Comparison of ENCODE assay signal across 8 cellular contexts in the genomic region with DNA sequence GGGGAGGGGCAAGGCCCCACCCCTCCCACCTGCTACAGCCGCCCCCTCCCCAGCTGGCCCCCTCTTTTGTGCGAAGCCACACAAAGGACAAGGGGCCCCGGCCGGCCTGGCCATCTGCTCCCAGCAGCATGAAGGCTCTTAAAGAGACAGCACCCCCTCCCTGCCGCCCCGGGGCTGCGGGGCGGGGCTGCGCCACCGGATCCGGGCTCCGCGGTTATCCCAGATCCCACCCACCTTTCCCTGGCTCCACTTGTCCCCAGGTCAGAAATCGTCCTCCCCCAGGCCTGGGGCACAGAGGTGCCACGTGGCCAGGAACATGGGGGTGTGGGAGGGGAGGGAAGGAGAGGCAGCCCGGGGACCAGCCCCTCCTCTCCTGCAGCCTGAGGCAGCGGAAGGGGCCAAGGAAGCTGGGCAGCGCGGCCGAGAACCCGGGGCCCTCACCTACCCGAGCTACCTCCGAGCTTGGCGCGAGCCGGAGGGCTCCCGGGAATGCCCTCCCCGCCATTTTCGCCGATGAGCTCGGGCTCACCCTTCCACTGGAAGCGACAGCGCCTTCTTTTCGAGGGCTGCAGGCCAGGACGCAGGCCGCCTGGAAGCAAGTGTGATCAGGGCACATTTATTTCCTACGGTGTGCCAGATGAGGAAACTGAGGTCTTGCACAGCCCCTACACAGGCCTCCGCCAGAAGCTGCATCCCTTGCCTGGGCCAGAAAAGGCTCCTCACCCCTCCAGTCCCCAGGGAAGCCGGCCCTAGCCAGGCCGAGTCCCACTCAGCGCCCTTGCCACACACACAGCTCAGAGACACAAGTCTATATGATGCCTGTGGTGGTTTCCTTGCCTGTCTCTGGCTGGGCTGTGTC. TPM values are rescaled to one million over a fixed set of nuclear protein-coding genes. Genes with fewer than 3 reads are reported as not detected.
DNase-seq lines count a peak whose midpoint lies in the region; ATAC-seq and TF ChIP-seq lines count a peak whose summit lies in the region.

No MANE protein-coding gene starts in this region.

- H3K36me3 ChIP-seq in iPS-15b (ENCODE audit: control insufficient read depth, insufficient read depth, low read length) = peaks cover 9% of the 10 kb centered on the region

- peaks cover 8% of the 10 kb centered on the region for H3K4me1 ChIP-seq in iPS-15b (ENCODE audit: control insufficient read depth, insufficient read depth, low read length)

- H3K9me3 Mint-ChIP-seq in stimulated activated memory B cell treated with anti-CD40 and anti-IgM and Interleukin-4, amounts not matched to agents 10 μg/mL and 1 μg/mL and 100 μg/mL, for 72 hours = no peaks in the 10 kb centered on the region
- H3K9me3 Mint-ChIP-seq in activated naive CD8-positive, alpha-beta T cell treated with anti-CD3 and anti-CD28 coated beads for 36 hours = no peaks in the 10 kb centered on the region

- no peaks in the 10 kb centered on the region for H3K9me3 ChIP-seq in iPS-15b (ENCODE audit: control insufficient read depth, insufficient read depth, low read length)

- H3K4me1 Mint-ChIP-seq in stimulated activated memory B cell treated with anti-CD40 and anti-IgM and Interleukin-4, amounts not matched to agents 10 μg/mL and 1 μg/mL and 100 μg/mL, for 72 hours = peaks cover 25% of the 10 kb centered on the region
- H3K4me1 Mint-ChIP-seq in activated naive CD8-positive, alpha-beta T cell treated with anti-CD3 and anti-CD28 coated beads for 36 hours = peaks cover 13% of the 10 kb centered on the region

- H3K4me3 Mint-ChIP-seq in stimulated activated memory B cell treated with anti-CD40 and anti-IgM and Interleukin-4, amounts not matched to agents 10 μg/mL and 1 μg/mL and 100 μg/mL, for 72 hours = peak overlapping the region; percentile 51
- no peak overlapping the region for H3K4me3 Mint-ChIP-seq in activated naive CD8-positive, alpha-beta T cell treated with anti-CD3 and anti-CD28 coated beads for 36 hours

- H3K4me3 ChIP-seq in WI38 (ENCODE audit: low read depth, low read length) (peak overlapping the region; percentile 39), iPS-15b (ENCODE audit: low read depth, low read length) (peak overlapping the region; percentile 87)

- H3K27ac Mint-ChIP-seq in stimulated activated memory B cell treated with anti-CD40 and anti-IgM and Interleukin-4, amounts not matched to agents 10 μg/mL and 1 μg/mL and 100 μg/mL, for 72 hours = no peak overlapping the region
- H3K27ac Mint-ChIP-seq in activated naive CD8-positive, alpha-beta T cell treated with anti-CD3 and anti-CD28 coated beads for 36 hours = no peak overlapping the region

- no peak for ATAC-seq in stimulated activated memory B cell treated with anti-CD40 and anti-IgM and Interleukin-4, amounts not matched to agents 10 μg/mL and 1 μg/mL and 100 μg/mL, for 72 hours
- no peak for ATAC-seq in HG02759 (IDR thresholded peaks at IDR 0.05; ENCODE audit: unreplicated experiment)

- in situ Hi-C loops in GM13976 (cut with MboI; ENCODE audit: low sequenced_read_pairs, unreplicated experiment) = no loop called here

- H3K9ac ChIP-seq in iPS-15b (ENCODE audit: low read depth, low read length) = peak overlapping the region; percentile 99

- peaks cover 5% of the 10 kb centered on the region for H3K27me3 ChIP-seq in iPS-15b (ENCODE audit: control insufficient read depth, insufficient read depth, low read length)

- H3K36me3 Mint-ChIP-seq in stimulated activated memory B cell treated with anti-CD40 and anti-IgM and Interleukin-4, amounts not matched to agents 10 μg/mL and 1 μg/mL and 100 μg/mL, for 72 hours = no peaks in the 10 kb centered on the region
- no peaks in the 10 kb centered on the region for H3K36me3 Mint-ChIP-seq in activated naive CD8-positive, alpha-beta T cell treated with anti-CD3 and anti-CD28 coated beads for 36 hours

- H3K27me3 Mint-ChIP-seq in stimulated activated memory B cell treated with anti-CD40 and anti-IgM and Interleukin-4, amounts not matched to agents 10 μg/mL and 1 μg/mL and 100 μg/mL, for 72 hours = peaks cover 9% of the 10 kb centered on the region
- H3K27me3 Mint-ChIP-seq in activated naive CD8-positive, alpha-beta T cell treated with anti-CD3 and anti-CD28 coated beads for 36 hours = peaks cover 3% of the 10 kb centered on the region

- DNase-seq in GM13976 (ENCODE audit: low spot score) (peak; percentile 37), NCI-H748 treated with DMSO at 0.1 percent for 48 hours (lab: John Stamatoyannopoulos, UW) (no peak), NK-92 (lab: John Stamatoyannopoulos, UW; ENCODE audit: unreplicated experiment) (no peak)
- DNase-seq in activated naive CD8-positive, alpha-beta T cell treated with anti-CD3 and anti-CD28 coated beads for 36 hours = no peak

- TF ChIP-seq CTCF in GM13976 (IDR thresholded peaks at IDR 0.05; ENCODE audit: borderline replicate concordance, control extremely low read depth, extremely low read depth, insufficient read depth, missing control alignments) (no peak), WI38 (IDR thresholded peaks at IDR 0.05; ENCODE audit: low read depth, low read length) (no peak)

RNA-seq across cellular contexts. Expression of a gene that starts 2.5 kb away (rescaled TPM):
- total RNA-seq in activated naive CD8-positive, alpha-beta T cell treated with anti-CD3 and anti-CD28 coated beads for 36 hours = under 1 TPM; 0.58 to 0.82 TPM

RNA-seq across cellular contexts. Expression of a gene that starts 19.3 kb away (rescaled TPM):
- 10 to 100 TPM; 18.3 to 21.6 TPM for total RNA-seq in activated naive CD8-positive, alpha-beta T cell treated with anti-CD3 and anti-CD28 coated beads for 36 hours

RNA-seq across cellular contexts. Expression of a gene that starts 54.9 kb away (rescaled TPM):
- 100 to 1,000 TPM; 450 to 466 TPM for total RNA-seq in activated naive CD8-positive, alpha-beta T cell treated with anti-CD3 and anti-CD28 coated beads for 36 hours
